Comparison of ENCODE assay signal across 19 cellular contexts in the genomic region with DNA sequence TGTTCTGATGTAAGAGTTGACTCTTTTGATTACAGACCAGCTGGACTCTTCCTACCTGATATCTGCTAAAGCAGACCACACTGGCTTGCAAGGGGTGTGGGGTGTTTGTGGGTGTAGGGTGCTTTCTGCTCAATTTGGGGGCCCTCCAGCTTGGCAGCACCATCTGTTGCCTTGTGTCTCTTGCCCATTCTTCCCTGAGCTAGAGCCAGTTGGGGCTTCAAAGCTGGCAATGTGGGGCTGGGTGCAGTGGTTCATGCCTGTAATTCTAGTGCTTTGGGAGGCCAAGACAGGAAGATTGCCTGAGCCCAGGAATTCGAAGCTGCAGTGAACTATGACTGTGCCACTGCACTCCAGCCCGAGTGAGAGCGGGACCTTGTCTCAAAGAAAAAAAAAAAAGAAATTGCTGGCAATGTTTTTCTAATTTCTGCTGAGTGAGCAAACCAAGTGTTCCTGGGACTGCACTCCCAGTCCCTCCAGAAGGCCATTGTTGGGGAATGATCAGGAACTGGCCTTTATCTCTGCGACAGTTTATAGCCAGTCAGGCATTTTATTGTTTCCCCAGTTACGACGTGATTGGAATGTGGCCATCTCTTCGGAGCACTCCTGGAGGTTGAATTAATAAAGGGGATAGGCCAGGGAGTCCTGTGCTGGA. TPM values are rescaled to one million over a fixed set of nuclear protein-coding genes. Genes with fewer than 3 reads are reported as not detected.
A peak's percentile ranks its signal among the peaks of the same experiment; 100 is the strongest.
DNase-seq lines count a peak whose midpoint lies in the region; ATAC-seq and TF ChIP-seq lines count a peak whose summit lies in the region.
"Had no signal": no experiment of that assay in that cellular context is flagged by ENCODE, and none has a peak within 500 bp of the region (broad histone marks: within the 10 kb centered on the region; RNA-seq: fewer than 3 reads in every experiment).

No MANE protein-coding gene starts in this region.

- H3K4me3 ChIP-seq in mesodermal cell (ENCODE audit: extremely low read depth, insufficient read depth, low read length, poor library complexity, severe bottlenecking) (no peak overlapping the region), thoracic aorta (peak overlapping the region; percentile 18), ovary (no peak overlapping the region)
- H3K4me3 ChIP-seq: tibial artery had no signal

- H3K27ac ChIP-seq in mesodermal cell (ENCODE audit: low read depth, low read length, severe bottlenecking) (peak overlapping the region; percentile 69), thoracic aorta (no peak overlapping the region), ovary (no peak overlapping the region)
- H3K27ac ChIP-seq: KMS-11, tibial artery had no signal

- H3K27me3 Mint-ChIP-seq in WTC11 (ENCODE audit: low read depth) = peaks cover 15% of the 10 kb centered on the region

- peaks cover 4% of the 10 kb centered on the region for H3K27me3 ChIP-seq in thoracic aorta (replicated peaks; ENCODE audit: insufficient read depth)
- no peaks in the 10 kb centered on the region for H3K27me3 ChIP-seq in ovary

- no peaks in the 10 kb centered on the region for H3K36me3 ChIP-seq in mesodermal cell (ENCODE audit: control insufficient read depth, insufficient read depth, low read length)
- H3K36me3 ChIP-seq in thoracic aorta = no peaks in the 10 kb centered on the region
- no peaks in the 10 kb centered on the region for H3K36me3 ChIP-seq in ovary
- H3K36me3 ChIP-seq: tibial artery had no signal

- intact Hi-C loops in ovary (cut with DNase I) = no loop called here

- POLR2A ChIA-PET in WTC11 (lab: Charles Lee) = no interaction called here

- H3K27ac Mint-ChIP-seq in WTC11 = no peak overlapping the region
- H3K27ac Mint-ChIP-seq: activated CD4-positive, alpha-beta T cell treated with anti-CD3 and anti-CD28 coated beads for 36 hours; activated naive CD4-positive, alpha-beta T cell treated with anti-CD3 and anti-CD28 coated beads, Interleukin-2, amount 50 U/mL, for 24 hours had no signal

- TF ChIP-seq CTCF in WTC11 (IDR thresholded peaks at IDR 0.05) = no peak
- no peak for TF ChIP-seq CTCF in thoracic aorta (IDR thresholded peaks at IDR 0.05)
- TF ChIP-seq CTCF in ovary (IDR thresholded peaks at IDR 0.05) = no peak

- CTCF ChIA-PET in WTC11 (lab: Charles Lee) = interaction anchor here (1.7 kb wide), 1 partner anchor 9 kb away, joined by 5 read pairs; no protein-coding TSS in a partner anchor

- no peaks in the 10 kb centered on the region for H3K9me3 Mint-ChIP-seq in WTC11
- H3K9me3 Mint-ChIP-seq: activated naive CD4-positive, alpha-beta T cell treated with anti-CD3 and anti-CD28 coated beads, Interleukin-2, amount 50 U/mL, for 24 hours; central memory CD8-positive, alpha-beta T cell had no signal

- TF ChIP-seq POLR2A in ovary (IDR thresholded peaks at IDR 0.05) = no peak

- no peak for TF ChIP-seq EP300 in ovary (IDR thresholded peaks at IDR 0.05)

- no peaks in the 10 kb centered on the region for H3K9me3 ChIP-seq in mesodermal cell (ENCODE audit: control insufficient read depth, low read length)
- H3K9me3 ChIP-seq in thoracic aorta = no peaks in the 10 kb centered on the region
- H3K9me3 ChIP-seq in ovary = no peaks in the 10 kb centered on the region
- H3K9me3 ChIP-seq: tibial artery had no signal

- no peaks in the 10 kb centered on the region for H3K36me3 Mint-ChIP-seq in WTC11
- H3K36me3 Mint-ChIP-seq: activated naive CD4-positive, alpha-beta T cell treated with anti-CD3 and anti-CD28 coated beads, Interleukin-2, amount 50 U/mL, for 24 hours had no signal

- no peak for DNase-seq in WTC11 (ENCODE audit: low spot score)
- peak; percentile 20 for DNase-seq in glomerular endothelial cell (ENCODE audit: extremely low read depth, low read depth, low spot score)
- no peak for DNase-seq in thoracic aorta (ENCODE audit: low spot score)
- DNase-seq in ovary = no peak
- no peak for DNase-seq in NCI-H2196 (lab: John Stamatoyannopoulos, UW; ENCODE audit: unreplicated experiment)
- DNase-seq: activated CD4-positive, alpha-beta T cell treated with anti-CD3 and anti-CD28 coated beads for 36 hours; glutamatergic neuron; NCI-H1417 treated with DMSO at 0.1 percent for 48 hours; NCI-H446 treated with DMSO at 0.1 percent for 48 hours; SIG-M5; stimulated activated CD4-positive, alpha-beta T cell treated with anti-CD3 and anti-CD28 coated beads, Interleukin-2, amount 100 ng/mL, for 48 hours; T-helper 9 cell; tibial artery had no signal

- peaks cover 25% of the 10 kb centered on the region for H3K4me1 Mint-ChIP-seq in WTC11
- H3K4me1 Mint-ChIP-seq: activated naive CD4-positive, alpha-beta T cell treated with anti-CD3 and anti-CD28 coated beads, Interleukin-2, amount 50 U/mL, for 24 hours; central memory CD8-positive, alpha-beta T cell had no signal

- 69 to 82% methylated on average over 6 to 7 of the region's 7 CpGs for WGBS in mesodermal cell (ENCODE audit: insufficient coverage in 2 of 2), 2 experiments
- 23 to 25% (median 24%) methylated on average over 7 of the region's 7 CpGs for WGBS in ovary, 3 donors

- ATAC-seq in WTC11 (no peak; the same call in 1 of the 2 replicates), thoracic aorta (ENCODE audit: insufficient number of reproducible peaks, low FRiP score, low read depth) (no peak), HG02763 (IDR thresholded peaks at IDR 0.05; ENCODE audit: unreplicated experiment) (no peak), HG02610 (IDR thresholded peaks at IDR 0.05; ENCODE audit: unreplicated experiment) (no peak)
- ATAC-seq: activated CD4-positive, alpha-beta T cell treated with anti-CD3 and anti-CD28 coated beads for 36 hours had no signal

- no peak overlapping the region for H3K4me3 Mint-ChIP-seq in WTC11
- H3K4me3 Mint-ChIP-seq: activated CD4-positive, alpha-beta T cell treated with anti-CD3 and anti-CD28 coated beads for 36 hours; activated naive CD4-positive, alpha-beta T cell treated with anti-CD3 and anti-CD28 coated beads, Interleukin-2, amount 50 U/mL, for 24 hours; central memory CD8-positive, alpha-beta T cell had no signal

- H3K4me1 ChIP-seq in mesodermal cell (ENCODE audit: control insufficient read depth, insufficient read depth, low read length, poor library complexity, severe bottlenecking) (peaks cover 23% of the 10 kb centered on the region), thoracic aorta (ENCODE audit: control insufficient read depth in 1 of 2, low read depth in 2 of 2) (no peaks in the 10 kb centered on the region), ovary (ENCODE audit: insufficient read depth) (peaks cover 5% of the 10 kb centered on the region)

TF ChIP-seq in WTC11, 78 proteins besides CTCF, POLR2A, EP300 and RAD21:
- no peak for TF ChIP-seq NR3C1 (CRISPR knock-in tag; conservative IDR thresholded peaks at IDR 0.05; ENCODE audit: low read depth)
- TF ChIP-seq, protein P1, sequence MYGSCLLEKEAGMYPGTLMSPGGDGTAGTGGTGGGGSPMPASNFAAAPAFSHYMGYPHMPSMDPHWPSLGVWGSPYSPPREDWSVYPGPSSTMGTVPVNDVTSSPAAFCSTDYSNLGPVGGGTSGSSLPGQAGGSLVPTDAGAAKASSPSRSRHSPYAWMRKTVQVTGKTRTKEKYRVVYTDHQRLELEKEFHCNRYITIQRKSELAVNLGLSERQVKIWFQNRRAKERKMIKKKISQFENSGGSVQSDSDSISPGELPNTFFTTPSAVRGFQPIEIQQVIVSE (CRISPR knock-in tag; IDR thresholded peaks at IDR 0.05; ENCODE audit: borderline replicate concordance) = no peak
- TF ChIP-seq NFYB (CRISPR knock-in tag; conservative IDR thresholded peaks at IDR 0.05; ENCODE audit: low read depth) = no peak
- TF ChIP-seq ZNF396 (CRISPR knock-in tag; IDR thresholded peaks at IDR 0.05; ENCODE audit: borderline replicate concordance) = no peak
- peak; percentile 42; the same call in 1 of the 2 replicates for TF ChIP-seq HMGA2 (CRISPR knock-in tag; IDR thresholded peaks at IDR 0.05)

RNA-seq across cellular contexts. Expression of a gene that starts 57.0 kb away (rescaled TPM):
- 5.5 to 6.8 TPM (median 6.1 TPM) in 3 replicates for total RNA-seq in WTC11 (2021)
- 123 and 185 TPM in 2 replicates for total RNA-seq in glomerular endothelial cell
- polyA plus RNA-seq in mesodermal cell (2013, experiment 1 of 2) = 219 TPM
- polyA plus RNA-seq in mesodermal cell (2013, experiment 2 of 2) = 193 TPM
- 10 to 100 TPM in 1 of 2 donors, 1 to 10 TPM in 1; 2.8 to 30.5 TPM for total RNA-seq in thoracic aorta
- total RNA-seq in ovary = 1 to 10 TPM in 1 of 7 donors, under 1 TPM in 5, not detected in 1; 0.23 to 3.9 (median 0.51) TPM
- 1 to 10 TPM in 1 of 2 donors, under 1 TPM in 1; 0.94 to 1.3 TPM for polyA plus RNA-seq in ovary
